1 cellular context compared by ENCODE assay signal in the genomic region with DNA sequence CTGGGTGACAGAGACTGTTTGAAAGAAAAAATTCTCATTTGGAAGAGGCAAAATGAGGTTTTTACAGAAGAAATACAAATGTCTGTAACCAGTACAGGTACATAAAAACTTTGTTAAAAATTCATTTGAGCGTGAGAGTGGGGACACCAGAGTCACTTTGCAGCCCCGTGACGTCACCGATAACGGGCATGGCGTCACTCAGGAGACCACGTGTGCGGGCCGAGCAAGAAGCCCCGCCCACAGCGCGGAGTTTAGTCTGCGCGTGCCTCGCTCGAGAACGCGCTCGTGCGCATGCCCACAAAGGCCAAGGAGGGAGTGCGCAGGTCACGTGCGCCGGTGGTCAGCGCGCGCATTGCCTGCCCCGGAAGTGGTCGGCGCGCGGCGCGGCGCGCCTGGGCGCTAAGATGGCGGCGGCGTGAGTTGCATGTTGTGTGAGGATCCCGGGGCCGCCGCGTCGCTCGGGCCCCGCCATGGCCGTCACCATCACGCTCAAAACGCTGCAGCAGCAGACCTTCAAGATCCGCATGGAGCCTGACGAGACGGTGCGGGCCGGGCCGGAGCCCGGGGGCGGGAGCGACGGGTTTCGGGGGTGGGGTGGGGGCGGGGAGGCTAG.
A peak's percentile ranks its signal among the peaks of the same experiment; 100 is the strongest.
TF ChIP-seq lines count a peak whose summit lies in the region.

A gene (plus strand): TSS at position 384 of the 613 bp plus-strand sequence. CDS start 87 bp downstream, at position 471.

TF ChIP-seq in HepG2, 621 proteins besides CTCF, POLR2A, EP300 and RAD21 (continued from another document and continues in another):
- TF ChIP-seq, protein P1, sequence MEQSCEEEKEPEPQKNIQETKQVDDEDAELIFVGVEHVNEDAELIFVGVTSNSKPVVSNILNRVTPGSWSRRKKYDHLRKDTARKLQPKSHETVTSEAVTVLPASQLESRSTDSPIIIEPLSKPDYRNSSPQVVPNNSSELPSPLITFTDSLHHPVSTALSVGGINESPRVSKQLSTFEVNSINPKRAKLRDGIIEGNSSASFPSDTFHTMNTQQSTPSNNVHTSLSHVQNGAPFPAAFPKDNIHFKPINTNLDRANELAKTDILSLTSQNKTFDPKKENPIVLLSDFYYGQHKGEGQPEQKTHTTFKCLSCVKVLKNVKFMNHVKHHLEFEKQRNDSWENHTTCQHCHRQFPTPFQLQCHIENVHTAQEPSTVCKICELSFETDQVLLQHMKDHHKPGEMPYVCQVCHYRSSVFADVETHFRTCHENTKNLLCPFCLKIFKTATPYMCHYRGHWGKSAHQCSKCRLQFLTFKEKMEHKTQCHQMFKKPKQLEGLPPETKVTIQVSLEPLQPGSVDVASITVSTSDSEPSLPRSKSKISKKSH (CRISPR knock-in tag; IDR thresholded peaks at IDR 0.05; ENCODE audit: borderline replicate concordance): no peak
- TF ChIP-seq ZNF451 (CRISPR knock-in tag; IDR thresholded peaks at IDR 0.05): peak; percentile 59; the same call in 1 of the 2 replicates
- peak; percentile 22; the same call in 1 of the 2 replicates for TF ChIP-seq KLF9 (CRISPR knock-in tag; IDR thresholded peaks at IDR 0.05; ENCODE audit: low read depth)
- TF ChIP-seq, protein P2, sequence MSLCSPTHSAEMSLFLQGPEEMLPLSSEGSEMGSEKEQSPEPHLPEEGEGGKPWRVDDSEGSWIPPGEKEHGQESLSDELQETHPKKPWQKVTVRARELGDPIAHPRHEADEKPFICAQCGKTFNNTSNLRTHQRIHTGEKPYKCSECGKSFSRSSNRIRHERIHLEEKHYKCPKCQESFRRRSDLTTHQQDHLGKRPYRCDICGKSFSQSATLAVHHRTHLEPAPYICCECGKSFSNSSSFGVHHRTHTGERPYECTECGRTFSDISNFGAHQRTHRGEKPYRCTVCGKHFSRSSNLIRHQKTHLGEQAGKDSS (CRISPR knock-in tag; IDR thresholded peaks at IDR 0.05; ENCODE audit: borderline replicate concordance, low read depth): peak; percentile 76
- TF ChIP-seq HOXD1 (CRISPR knock-in tag; IDR thresholded peaks at IDR 0.05): peak; percentile 90
- TF ChIP-seq TSC22D2 (CRISPR knock-in tag; IDR thresholded peaks at IDR 0.05; ENCODE audit: borderline replicate concordance): no peak; the same call in 1 of the 2 replicates
- TF ChIP-seq, protein P3, sequence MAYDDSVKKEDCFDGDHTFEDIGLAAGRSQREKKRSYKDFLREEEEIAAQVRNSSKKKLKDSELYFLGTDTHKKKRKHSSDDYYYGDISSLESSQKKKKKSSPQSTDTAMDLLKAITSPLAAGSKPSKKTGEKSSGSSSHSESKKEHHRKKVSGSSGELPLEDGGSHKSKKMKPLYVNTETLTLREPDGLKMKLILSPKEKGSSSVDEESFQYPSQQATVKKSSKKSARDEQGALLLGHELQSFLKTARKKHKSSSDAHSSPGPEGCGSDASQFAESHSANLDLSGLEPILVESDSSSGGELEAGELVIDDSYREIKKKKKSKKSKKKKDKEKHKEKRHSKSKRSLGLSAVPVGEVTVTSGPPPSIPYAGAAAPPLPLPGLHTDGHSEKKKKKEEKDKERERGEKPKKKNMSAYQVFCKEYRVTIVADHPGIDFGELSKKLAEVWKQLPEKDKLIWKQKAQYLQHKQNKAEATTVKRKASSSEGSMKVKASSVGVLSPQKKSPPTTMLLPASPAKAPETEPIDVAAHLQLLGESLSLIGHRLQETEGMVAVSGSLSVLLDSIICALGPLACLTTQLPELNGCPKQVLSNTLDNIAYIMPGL (CRISPR knock-in tag; IDR thresholded peaks at IDR 0.05; ENCODE audit: borderline replicate concordance in 1 of 2, low read depth in 1 of 2): peak; percentile 67 to 75; a peak in 3 of 4 replicates
- TF ChIP-seq NFRKB (IDR thresholded peaks at IDR 0.05): 0 out of 2 replicates have a peak, but pooled peaks have one; percentile 35
- TF ChIP-seq, protein P4, sequence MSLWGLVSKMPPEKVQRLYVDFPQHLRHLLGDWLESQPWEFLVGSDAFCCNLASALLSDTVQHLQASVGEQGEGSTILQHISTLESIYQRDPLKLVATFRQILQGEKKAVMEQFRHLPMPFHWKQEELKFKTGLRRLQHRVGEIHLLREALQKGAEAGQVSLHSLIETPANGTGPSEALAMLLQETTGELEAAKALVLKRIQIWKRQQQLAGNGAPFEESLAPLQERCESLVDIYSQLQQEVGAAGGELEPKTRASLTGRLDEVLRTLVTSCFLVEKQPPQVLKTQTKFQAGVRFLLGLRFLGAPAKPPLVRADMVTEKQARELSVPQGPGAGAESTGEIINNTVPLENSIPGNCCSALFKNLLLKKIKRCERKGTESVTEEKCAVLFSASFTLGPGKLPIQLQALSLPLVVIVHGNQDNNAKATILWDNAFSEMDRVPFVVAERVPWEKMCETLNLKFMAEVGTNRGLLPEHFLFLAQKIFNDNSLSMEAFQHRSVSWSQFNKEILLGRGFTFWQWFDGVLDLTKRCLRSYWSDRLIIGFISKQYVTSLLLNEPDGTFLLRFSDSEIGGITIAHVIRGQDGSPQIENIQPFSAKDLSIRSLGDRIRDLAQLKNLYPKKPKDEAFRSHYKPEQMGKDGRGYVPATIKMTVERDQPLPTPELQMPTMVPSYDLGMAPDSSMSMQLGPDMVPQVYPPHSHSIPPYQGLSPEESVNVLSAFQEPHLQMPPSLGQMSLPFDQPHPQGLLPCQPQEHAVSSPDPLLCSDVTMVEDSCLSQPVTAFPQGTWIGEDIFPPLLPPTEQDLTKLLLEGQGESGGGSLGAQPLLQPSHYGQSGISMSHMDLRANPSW (CRISPR knock-in tag; IDR thresholded peaks at IDR 0.05; ENCODE audit: borderline replicate concordance): no peak
- 0 out of 2 replicates have a peak, but pooled peaks have one; percentile 50 for TF ChIP-seq SRY (CRISPR knock-in tag; IDR thresholded peaks at IDR 0.05)
- 0 out of 2 replicates have a peak, but pooled peaks have one; percentile 68 for TF ChIP-seq ZFYVE20 (CRISPR knock-in tag; IDR thresholded peaks at IDR 0.05; ENCODE audit: borderline replicate concordance, low read depth)
- TF ChIP-seq ZNF703 (CRISPR knock-in tag; IDR thresholded peaks at IDR 0.05; ENCODE audit: borderline replicate concordance): no peak
- peak; percentile 63 for TF ChIP-seq HDAC2 (CRISPR knock-in tag; IDR thresholded peaks at IDR 0.05)
- TF ChIP-seq AHR (CRISPR knock-in tag; IDR thresholded peaks at IDR 0.05): peak; percentile 87
- no peak for TF ChIP-seq MAFG (CRISPR knock-in tag; IDR thresholded peaks at IDR 0.05)
- TF ChIP-seq ZKSCAN8 (CRISPR knock-in tag; IDR thresholded peaks at IDR 0.05; ENCODE audit: borderline replicate concordance): peak; percentile 40; the same call in 1 of the 2 replicates
- peak; percentile 45 for TF ChIP-seq ZSCAN25 (CRISPR knock-in tag; IDR thresholded peaks at IDR 0.05)
- TF ChIP-seq JARID2 (CRISPR knock-in tag; IDR thresholded peaks at IDR 0.05; ENCODE audit: insufficient replicate concordance): no peak
- no peak for TF ChIP-seq ZFP41 (CRISPR knock-in tag; IDR thresholded peaks at IDR 0.05; ENCODE audit: borderline replicate concordance)
- no peak for TF ChIP-seq SOX13 (IDR thresholded peaks at IDR 0.05)
- peak in 1 of 2 experiments; percentile 57; a peak in 2 of 4 replicates for TF ChIP-seq SOX13 (CRISPR knock-in tag; conservative IDR thresholded peaks at IDR 0.05 in 1 of 2, IDR thresholded peaks at IDR 0.05 in 1 of 2)
- TF ChIP-seq, protein P5, sequence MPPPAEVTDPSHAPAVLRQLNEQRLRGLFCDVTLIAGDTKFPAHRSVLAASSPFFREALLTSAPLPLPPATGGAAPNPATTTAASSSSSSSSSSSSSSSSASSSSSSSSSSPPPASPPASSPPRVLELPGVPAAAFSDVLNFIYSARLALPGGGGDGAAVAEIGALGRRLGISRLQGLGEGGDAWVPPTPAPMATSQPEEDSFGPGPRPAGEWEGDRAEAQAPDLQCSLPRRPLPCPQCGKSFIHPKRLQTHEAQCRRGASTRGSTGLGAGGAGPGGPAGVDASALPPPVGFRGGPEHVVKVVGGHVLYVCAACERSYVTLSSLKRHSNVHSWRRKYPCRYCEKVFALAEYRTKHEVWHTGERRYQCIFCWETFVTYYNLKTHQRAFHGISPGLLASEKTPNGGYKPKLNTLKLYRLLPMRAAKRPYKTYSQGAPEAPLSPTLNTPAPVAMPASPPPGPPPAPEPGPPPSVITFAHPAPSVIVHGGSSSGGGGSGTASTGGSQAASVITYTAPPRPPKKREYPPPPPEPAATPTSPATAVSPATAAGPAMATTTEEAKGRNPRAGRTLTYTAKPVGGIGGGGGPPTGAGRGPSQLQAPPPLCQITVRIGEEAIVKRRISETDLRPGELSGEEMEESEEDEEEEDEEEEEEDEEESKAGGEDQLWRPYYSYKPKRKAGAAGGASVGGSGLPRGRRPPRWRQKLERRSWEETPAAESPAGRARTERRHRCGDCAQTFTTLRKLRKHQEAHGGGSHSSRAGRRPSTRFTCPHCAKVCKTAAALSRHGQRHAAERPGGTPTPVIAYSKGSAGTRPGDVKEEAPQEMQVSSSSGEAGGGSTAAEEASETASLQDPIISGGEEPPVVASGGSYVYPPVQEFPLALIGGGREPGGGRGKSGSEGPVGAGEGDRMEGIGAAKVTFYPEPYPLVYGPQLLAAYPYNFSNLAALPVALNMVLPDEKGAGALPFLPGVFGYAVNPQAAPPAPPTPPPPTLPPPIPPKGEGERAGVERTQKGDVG (CRISPR knock-in tag; IDR thresholded peaks at IDR 0.05; ENCODE audit: borderline replicate concordance): no peak
- no peak; the same call in 1 of the 2 replicates for TF ChIP-seq ATRX (CRISPR knock-in tag; IDR thresholded peaks at IDR 0.05; ENCODE audit: borderline replicate concordance)
- peak; percentile 80; the same call in 1 of the 2 replicates for TF ChIP-seq ZC3H13 (CRISPR knock-in tag; IDR thresholded peaks at IDR 0.05)
- TF ChIP-seq, protein P6, sequence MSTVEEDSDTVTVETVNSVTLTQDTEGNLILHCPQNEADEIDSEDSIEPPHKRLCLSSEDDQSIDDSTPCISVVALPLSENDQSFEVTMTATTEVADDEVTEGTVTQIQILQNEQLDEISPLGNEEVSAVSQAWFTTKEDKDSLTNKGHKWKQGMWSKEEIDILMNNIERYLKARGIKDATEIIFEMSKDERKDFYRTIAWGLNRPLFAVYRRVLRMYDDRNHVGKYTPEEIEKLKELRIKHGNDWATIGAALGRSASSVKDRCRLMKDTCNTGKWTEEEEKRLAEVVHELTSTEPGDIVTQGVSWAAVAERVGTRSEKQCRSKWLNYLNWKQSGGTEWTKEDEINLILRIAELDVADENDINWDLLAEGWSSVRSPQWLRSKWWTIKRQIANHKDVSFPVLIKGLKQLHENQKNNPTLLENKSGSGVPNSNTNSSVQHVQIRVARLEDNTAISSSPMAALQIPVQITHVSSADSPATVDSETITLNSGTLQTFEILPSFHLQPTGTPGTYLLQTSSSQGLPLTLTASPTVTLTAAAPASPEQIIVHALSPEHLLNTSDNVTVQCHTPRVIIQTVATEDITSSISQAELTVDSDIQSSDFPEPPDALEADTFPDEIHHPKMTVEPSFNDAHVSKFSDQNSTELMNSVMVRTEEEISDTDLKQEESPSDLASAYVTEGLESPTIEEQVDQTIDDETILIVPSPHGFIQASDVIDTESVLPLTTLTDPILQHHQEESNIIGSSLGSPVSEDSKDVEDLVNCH (CRISPR knock-in tag; IDR thresholded peaks at IDR 0.05): no peak
- TF ChIP-seq ZNF256 (CRISPR knock-in tag; conservative IDR thresholded peaks at IDR 0.05): peak; percentile 65; the same call in 1 of the 2 replicates
- TF ChIP-seq XBP1 (CRISPR knock-in tag; IDR thresholded peaks at IDR 0.05): no peak
- no peak for TF ChIP-seq NR2F6 (IDR thresholded peaks at IDR 0.05)
- peak; percentile 59; the same call in 1 of the 2 replicates for TF ChIP-seq NR2F6 (CRISPR knock-in tag; IDR thresholded peaks at IDR 0.05)
- TF ChIP-seq, protein P7, sequence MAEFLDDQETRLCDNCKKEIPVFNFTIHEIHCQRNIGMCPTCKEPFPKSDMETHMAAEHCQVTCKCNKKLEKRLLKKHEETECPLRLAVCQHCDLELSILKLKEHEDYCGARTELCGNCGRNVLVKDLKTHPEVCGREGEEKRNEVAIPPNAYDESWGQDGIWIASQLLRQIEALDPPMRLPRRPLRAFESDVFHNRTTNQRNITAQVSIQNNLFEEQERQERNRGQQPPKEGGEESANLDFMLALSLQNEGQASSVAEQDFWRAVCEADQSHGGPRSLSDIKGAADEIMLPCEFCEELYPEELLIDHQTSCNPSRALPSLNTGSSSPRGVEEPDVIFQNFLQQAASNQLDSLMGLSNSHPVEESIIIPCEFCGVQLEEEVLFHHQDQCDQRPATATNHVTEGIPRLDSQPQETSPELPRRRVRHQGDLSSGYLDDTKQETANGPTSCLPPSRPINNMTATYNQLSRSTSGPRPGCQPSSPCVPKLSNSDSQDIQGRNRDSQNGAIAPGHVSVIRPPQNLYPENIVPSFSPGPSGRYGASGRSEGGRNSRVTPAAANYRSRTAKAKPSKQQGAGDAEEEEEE (CRISPR knock-in tag; IDR thresholded peaks at IDR 0.05; ENCODE audit: borderline replicate concordance): no peak
- TF ChIP-seq SCMH1 (CRISPR knock-in tag; IDR thresholded peaks at IDR 0.05; ENCODE audit: borderline replicate concordance): no peak
- TF ChIP-seq ZNF160 (CRISPR knock-in tag; IDR thresholded peaks at IDR 0.05): peak; percentile 48; the same call in 1 of the 2 replicates
- TF ChIP-seq ATAD3A (CRISPR knock-in tag; IDR thresholded peaks at IDR 0.05): no peak
- TF ChIP-seq, protein P8, sequence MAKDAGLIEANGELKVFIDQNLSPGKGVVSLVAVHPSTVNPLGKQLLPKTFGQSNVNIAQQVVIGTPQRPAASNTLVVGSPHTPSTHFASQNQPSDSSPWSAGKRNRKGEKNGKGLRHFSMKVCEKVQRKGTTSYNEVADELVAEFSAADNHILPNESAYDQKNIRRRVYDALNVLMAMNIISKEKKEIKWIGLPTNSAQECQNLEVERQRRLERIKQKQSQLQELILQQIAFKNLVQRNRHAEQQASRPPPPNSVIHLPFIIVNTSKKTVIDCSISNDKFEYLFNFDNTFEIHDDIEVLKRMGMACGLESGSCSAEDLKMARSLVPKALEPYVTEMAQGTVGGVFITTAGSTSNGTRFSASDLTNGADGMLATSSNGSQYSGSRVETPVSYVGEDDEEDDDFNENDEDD (CRISPR knock-in tag; IDR thresholded peaks at IDR 0.05; ENCODE audit: borderline replicate concordance): peak; percentile 95
- TF ChIP-seq ZNF841 (CRISPR knock-in tag; IDR thresholded peaks at IDR 0.05; ENCODE audit: borderline replicate concordance): no peak
- TF ChIP-seq ZNF20 (CRISPR knock-in tag; IDR thresholded peaks at IDR 0.05): 0 out of 2 replicates have a peak, but pooled peaks have one; percentile 31
- TF ChIP-seq, protein P9, sequence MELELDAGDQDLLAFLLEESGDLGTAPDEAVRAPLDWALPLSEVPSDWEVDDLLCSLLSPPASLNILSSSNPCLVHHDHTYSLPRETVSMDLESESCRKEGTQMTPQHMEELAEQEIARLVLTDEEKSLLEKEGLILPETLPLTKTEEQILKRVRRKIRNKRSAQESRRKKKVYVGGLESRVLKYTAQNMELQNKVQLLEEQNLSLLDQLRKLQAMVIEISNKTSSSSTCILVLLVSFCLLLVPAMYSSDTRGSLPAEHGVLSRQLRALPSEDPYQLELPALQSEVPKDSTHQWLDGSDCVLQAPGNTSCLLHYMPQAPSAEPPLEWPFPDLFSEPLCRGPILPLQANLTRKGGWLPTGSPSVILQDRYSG (CRISPR knock-in tag; IDR thresholded peaks at IDR 0.05): peak; percentile 75; the same call in 1 of the 2 replicates
- TF ChIP-seq ZMAT3 (CRISPR knock-in tag; conservative IDR thresholded peaks at IDR 0.05): peak; percentile 64; the same call in 1 of the 2 replicates
- peak; percentile 94 for TF ChIP-seq BRD4 (CRISPR knock-in tag; IDR thresholded peaks at IDR 0.05)
- peak; percentile 99 for TF ChIP-seq AGO1 (IDR thresholded peaks at IDR 0.05; ENCODE audit: low read depth, low read length, poor library complexity, severe bottlenecking)
- peak; percentile 72; the same call in 1 of the 2 replicates for TF ChIP-seq ZNF773 (CRISPR knock-in tag; IDR thresholded peaks at IDR 0.05; ENCODE audit: borderline replicate concordance)
